11 cellular contexts compared by ENCODE assay signal in genomic region chr20:41664584-41664983, GRCh38.
DNase-seq lines count a peak whose midpoint lies in the region; ATAC-seq and TF ChIP-seq lines count a peak whose summit lies in the region.
"Had no signal": no experiment of that assay in that cellular context is flagged by ENCODE, and none has a peak within 500 bp of the region (broad histone marks: within the 10 kb centered on the region; RNA-seq: fewer than 3 reads in every experiment).

No MANE protein-coding gene starts in this region.

- ATAC-seq in GM18511 (IDR thresholded peaks at IDR 0.05; ENCODE audit: unreplicated experiment) (peak; percentile 56), HG03469 (IDR thresholded peaks at IDR 0.05; ENCODE audit: unreplicated experiment) (peak; percentile 64), GM21737 (IDR thresholded peaks at IDR 0.05; ENCODE audit: unreplicated experiment) (no peak)
- ATAC-seq: sciatic nerve, T-cell, upper lobe of right lung had no signal

- DNase-seq in left kidney (ENCODE audit: low read depth, low spot score), result peak; percentile 15
- no peak for DNase-seq in midbrain (lab: John Stamatoyannopoulos, UW)
- DNase-seq in C1 segment of cervical spinal cord (lab: John Stamatoyannopoulos, UW), result no peak
- no peak for DNase-seq in stimulated activated naive CD4-positive, alpha-beta T cell (lab: John Stamatoyannopoulos, UW)
- DNase-seq: upper lobe of right lung had no signal

- peak; percentile 37; the same call in 1 of the 2 replicates for TF ChIP-seq POLR2A in Raji (IDR thresholded peaks at IDR 0.05; ENCODE audit: insufficient read depth, low read depth, low read length)
